In genomic region chr12:112841891-112842290, GRCh38 we compare ENCODE assay signal across 23 cellular contexts. TPM values are rescaled to one million over a fixed set of nuclear protein-coding genes. Genes with fewer than 3 reads are reported as not detected.
DNase-seq lines count a peak whose midpoint lies in the region; ATAC-seq, FAIRE-seq and TF ChIP-seq lines count a peak whose summit lies in the region.
"Had no signal": no experiment of that assay in that cellular context is flagged by ENCODE, and none has a peak within 500 bp of the region (broad histone marks: within the 10 kb centered on the region; RNA-seq: fewer than 3 reads in every experiment).

No MANE protein-coding gene starts in this region.

- no peaks in the 10 kb centered on the region for H3K36me3 Mint-ChIP-seq in astrocyte (ENCODE audit: low read depth, unreplicated experiment)
- no peaks in the 10 kb centered on the region for H3K36me3 Mint-ChIP-seq in GM23338 (ENCODE audit: low read depth)
- H3K36me3 Mint-ChIP-seq: memory B cell, natural killer cell had no signal

- H4K20me1 ChIP-seq in astrocyte (ENCODE audit: insufficient read depth, low read length) (no peaks in the 10 kb centered on the region), GM23338 (replicated peaks; ENCODE audit: insufficient read depth) (no peaks in the 10 kb centered on the region)
- H4K20me1 ChIP-seq: BLaER1 had no signal

- peak overlapping the region; percentile 83 for H3K27ac Mint-ChIP-seq in astrocyte (ENCODE audit: unreplicated experiment)
- no peak overlapping the region for H3K27ac Mint-ChIP-seq in GM23338
- H3K27ac Mint-ChIP-seq: dendritic cell treated with granulocyte-macrophage colony-stimulating factor and Interleukin-4, amounts not matched to agents 40 ng/mL and 50 ng/mL, for 4 days; memory B cell; natural killer cell had no signal

- H2AFZ ChIP-seq in astrocyte (ENCODE audit: low read depth, low read length) (no peak overlapping the region), GM23338 (no peak overlapping the region)

- H3K36me3 ChIP-seq in astrocyte (ENCODE audit: insufficient read depth, low read length) (no peaks in the 10 kb centered on the region), GM23338 (ENCODE audit: insufficient read depth) (no peaks in the 10 kb centered on the region)
- H3K36me3 ChIP-seq: BLaER1, vagina had no signal

- H3K4me2 ChIP-seq in astrocyte (ENCODE audit: low read length) (peak overlapping the region; percentile 41), GM23338 (no peak overlapping the region)
- H3K4me2 ChIP-seq: BLaER1 had no signal

- no peak for ATAC-seq in GM23338
- ATAC-seq: HepG2, natural killer cell had no signal

- H3K27me3 ChIP-seq in astrocyte (ENCODE audit: insufficient read depth, low read length) (peaks cover 6% of the 10 kb centered on the region), GM23338 (ENCODE audit: insufficient read depth) (no peaks in the 10 kb centered on the region)
- H3K27me3 ChIP-seq: BLaER1, vagina had no signal

- H3K79me2 ChIP-seq in astrocyte (ENCODE audit: insufficient read depth, low read length) (no peaks in the 10 kb centered on the region), GM23338 (replicated peaks; ENCODE audit: insufficient read depth) (no peaks in the 10 kb centered on the region)

- H3K4me3 ChIP-seq in astrocyte (ENCODE audit: insufficient read depth, low read depth, low read length) (no peak overlapping the region), fibroblast of the aortic adventitia (ENCODE audit: low read depth, low read length) (no peak overlapping the region), GM23338 (no peak overlapping the region)
- H3K4me3 ChIP-seq: BLaER1, vagina had no signal

- H3F3A ChIP-seq in GM23338 (replicated peaks; ENCODE audit: low read depth) = no peaks in the 10 kb centered on the region

- peak overlapping the region; percentile 29 for H3K4me3 Mint-ChIP-seq in astrocyte (ENCODE audit: unreplicated experiment)
- H3K4me3 Mint-ChIP-seq in GM23338 = no peak overlapping the region
- H3K4me3 Mint-ChIP-seq: dendritic cell treated with granulocyte-macrophage colony-stimulating factor and Interleukin-4, amounts not matched to agents 40 ng/mL and 50 ng/mL, for 4 days; memory B cell; natural killer cell had no signal

- H3K9ac ChIP-seq in astrocyte (ENCODE audit: low read length) = no peak overlapping the region
- H3K9ac ChIP-seq: BLaER1 had no signal

- no peaks in the 10 kb centered on the region for H3K9me3 ChIP-seq in astrocyte (ENCODE audit: insufficient read depth, low read depth, low read length)
- H3K9me3 ChIP-seq: BLaER1, vagina had no signal

- TF ChIP-seq CTCF in astrocyte (IDR thresholded peaks at IDR 0.05; ENCODE audit: insufficient read depth, low read depth, low read length) = no peak
- TF ChIP-seq CTCF in fibroblast of the aortic adventitia (IDR thresholded peaks at IDR 0.05; ENCODE audit: insufficient read depth, low read length) = no peak
- no peak for TF ChIP-seq CTCF in GM23338 (conservative IDR thresholded peaks at IDR 0.05; ENCODE audit: low read depth in 2 of 2)

- H3K4me1 ChIP-seq in astrocyte (ENCODE audit: insufficient read depth, low read length) (peaks cover 43% of the 10 kb centered on the region), GM23338 (ENCODE audit: insufficient read depth) (peaks cover 20% of the 10 kb centered on the region)
- H3K4me1 ChIP-seq: BLaER1, vagina had no signal

- peak; percentile 18 for DNase-seq in HK-2 (ENCODE audit: unreplicated experiment)
- DNase-seq in astrocyte (ENCODE audit: low read depth) = peak; percentile 6
- DNase-seq in fibroblast of the aortic adventitia (ENCODE audit: low read depth) = peak; percentile 28
- DNase-seq in urothelium cell line (ENCODE audit: low spot score) = peak; percentile 49
- DNase-seq in GM23338 (ENCODE audit: low spot score) = no peak
- DNase-seq in NCI-H69 (lab: John Stamatoyannopoulos, UW) = no peak
- DNase-seq in occipital lobe (lab: John Stamatoyannopoulos, UW) = no peak
- DNase-seq: activated CD4-positive, alpha-beta T cell treated with anti-CD3 and anti-CD28 coated beads, Interleukin-2, amount 50 U/mL, for 48 hours; activated naive CD4-positive, alpha-beta T cell treated with anti-CD3 and anti-CD28 coated beads, Interleukin-2, amount 50 U/mL, for 16 hours; DMS 273 treated with DMSO at 0.1 percent for 48 hours; head of caudate nucleus; natural killer cell; NCI-H1436; posterior cingulate gyrus; small intestine; stimulated activated CD4-positive, alpha-beta T cell treated with anti-CD3 and anti-CD28 coated beads, Interleukin-4, amount 100 ng/mL, for 4 hours had no signal

- H3K27me3 Mint-ChIP-seq in astrocyte (ENCODE audit: low read depth, unreplicated experiment) (peaks cover 6% of the 10 kb centered on the region), GM23338 (ENCODE audit: insufficient read depth, low read depth, poor library complexity) (no peaks in the 10 kb centered on the region)

- H3K9me2 ChIP-seq in GM23338 (ENCODE audit: insufficient read depth) = no peaks in the 10 kb centered on the region

- no peak for FAIRE-seq in astrocyte (lab: Jason Lieb, UNC)
- FAIRE-seq in urothelium cell line (lab: Jason Lieb, UNC) = no peak
- FAIRE-seq: HepG2, small intestine had no signal

- H3K27ac ChIP-seq in astrocyte (ENCODE audit: low read depth, low read length) = no peak overlapping the region
- H3K27ac ChIP-seq in GM23338 (ENCODE audit: low read depth) = no peak overlapping the region
- H3K27ac ChIP-seq: BLaER1, vagina had no signal

- H3K9me3 Mint-ChIP-seq in astrocyte (ENCODE audit: unreplicated experiment) (no peaks in the 10 kb centered on the region), GM23338 (no peaks in the 10 kb centered on the region; the same call in 1 of the 3 replicates)
- H3K9me3 Mint-ChIP-seq: dendritic cell treated with granulocyte-macrophage colony-stimulating factor and Interleukin-4, amounts not matched to agents 40 ng/mL and 50 ng/mL, for 4 days; memory B cell; natural killer cell had no signal

- H3K4me1 Mint-ChIP-seq in astrocyte (ENCODE audit: low read depth, unreplicated experiment) (peaks cover 36% of the 10 kb centered on the region), GM23338 (peaks cover 39% of the 10 kb centered on the region)
- H3K4me1 Mint-ChIP-seq: memory B cell, natural killer cell had no signal

TF ChIP-seq in GM23338, 12 proteins besides CTCF, POLR2A, EP300 and RAD21 (continues in another document):
- TF ChIP-seq ZNF331 (CRISPR knock-in tag; IDR thresholded peaks at IDR 0.05; ENCODE audit: low read depth) (no peak), CREB1 (CRISPR knock-in tag; IDR thresholded peaks at IDR 0.05; ENCODE audit: low read depth) (no peak), NANOG (IDR thresholded peaks at IDR 0.05; ENCODE audit: borderline replicate concordance) (no peak), ETS1 (IDR thresholded peaks at IDR 0.05) (no peak), JUNB (IDR thresholded peaks at IDR 0.05; ENCODE audit: unreplicated experiment) (no peak), STAT1 (IDR thresholded peaks at IDR 0.05; ENCODE audit: unreplicated experiment) (no peak), POLR2AphosphoS5 (IDR thresholded peaks at IDR 0.05; ENCODE audit: low read depth) (no peak), EZH2phosphoT487 (IDR thresholded peaks at IDR 0.05; ENCODE audit: unreplicated experiment) (no peak), EZH2 (IDR thresholded peaks at IDR 0.05; ENCODE audit: low read depth, unreplicated experiment) (no peak)

RNA-seq across cellular contexts. Expression of gene RPH3A, which starts 50.3 kb away (rescaled TPM):
- total RNA-seq in astrocyte (not detected in 2 replicates), fibroblast of the aortic adventitia (ENCODE audit: low replicate concordance) (not detected in 2 replicates), occipital lobe (4.1 TPM)
- total RNA-seq in GM23338 (2014; rRNA removed; shearing (Covaris generic)) = 0.03 and 0.31 TPM in 2 replicates
- 0.21 TPM in 1 of 2 replicates, not detected in the other for polyA plus RNA-seq in GM23338 (2016; fragmentation: Nextera tagmentation; extraction: Ambion mirVana)
- total RNA-seq: HepG2; T-helper 1 cell treated with Interleukin-12 subunit alpha and Interleukin-12 subunit beta and Interleukin-4 antibody, amounts not matched to agents 30 ng/mL and 1 ng/mL, for 36 hours had no signal
- polyA plus RNA-seq: esophagus, HepG2 had no signal

Comparison
In these comparisons a context has a peak if more than half of its experiments do, and no peak if none do; other contexts are left out.
1. DNase-seq: peak in HK-2 (single experiment), astrocyte (single experiment), fibroblast of the aortic adventitia (single experiment) and urothelium cell line (single experiment); none in GM23338 (single experiment), NCI-H69 (single experiment) and occipital lobe (single experiment).